In the genomic region with DNA sequence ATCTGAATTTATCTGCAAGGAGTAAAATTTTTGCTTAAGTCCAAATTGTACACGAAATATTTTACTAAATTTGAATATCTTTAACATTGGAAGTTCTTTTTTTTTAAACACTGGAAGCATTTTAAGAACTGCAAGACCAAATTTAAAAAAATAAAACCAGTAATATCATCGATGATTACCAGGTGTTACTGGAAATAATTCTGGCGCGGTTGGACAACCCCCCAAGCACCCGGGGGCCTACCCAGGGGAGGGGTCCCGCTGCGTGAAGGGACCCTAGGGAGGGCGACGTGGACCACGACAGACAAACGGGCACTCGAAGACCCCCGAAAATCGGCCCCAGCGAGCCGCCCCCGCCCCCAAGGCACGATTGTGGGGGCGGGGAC, we compare ENCODE assay signal across 8 cellular contexts. TPM values are rescaled to one million over a fixed set of nuclear protein-coding genes. Genes with fewer than 3 reads are reported as not detected.
DNase-seq lines count a peak whose midpoint lies in the region; ATAC-seq and TF ChIP-seq lines count a peak whose summit lies in the region.

No MANE protein-coding gene starts in this region.

- peak overlapping the region; percentile 34 for H3K27ac Mint-ChIP-seq in activated T-helper 1 cell treated with anti-CD3 and anti-CD28 coated beads, Interleukin-12 subunit alpha, Interleukin-12 subunit beta, Interleukin-2, Interleukin-4 antibody, amounts not matched to agents 30 ng/mL and 10 ng/mL and 1 ng/mL, durations not matched to agents 14 hours and 24 hours and 36 hours
- H3K27ac Mint-ChIP-seq in stimulated activated effector memory CD8-positive, alpha-beta T cell treated with anti-CD3 and anti-CD28 coated beads, Interleukin-12 subunit alpha, Interleukin-12 subunit beta, amount 100 ng/mL, for 72 hours: peak overlapping the region; percentile 95

- peaks cover 16% of the 10 kb centered on the region for H3K36me3 Mint-ChIP-seq in activated T-helper 1 cell treated with anti-CD3 and anti-CD28 coated beads, Interleukin-12 subunit alpha, Interleukin-12 subunit beta, Interleukin-2, Interleukin-4 antibody, amounts not matched to agents 30 ng/mL and 10 ng/mL and 1 ng/mL, durations not matched to agents 14 hours and 24 hours and 36 hours (ENCODE audit: low read depth)
- H3K36me3 Mint-ChIP-seq in stimulated activated effector memory CD8-positive, alpha-beta T cell treated with anti-CD3 and anti-CD28 coated beads, Interleukin-12 subunit alpha, Interleukin-12 subunit beta, amount 100 ng/mL, for 72 hours: peaks cover 50% of the 10 kb centered on the region

- no peak for TF ChIP-seq CTCF in HFF-Myc (IDR thresholded peaks at IDR 0.05; ENCODE audit: low read depth, low read length, missing control alignments)

- H3K4me1 Mint-ChIP-seq in activated T-helper 1 cell treated with anti-CD3 and anti-CD28 coated beads, Interleukin-12 subunit alpha, Interleukin-12 subunit beta, Interleukin-2, Interleukin-4 antibody, amounts not matched to agents 30 ng/mL and 10 ng/mL and 1 ng/mL, durations not matched to agents 14 hours and 24 hours and 36 hours (ENCODE audit: low read depth): peaks cover 18% of the 10 kb centered on the region
- peaks cover 34% of the 10 kb centered on the region for H3K4me1 Mint-ChIP-seq in stimulated activated effector memory CD8-positive, alpha-beta T cell treated with anti-CD3 and anti-CD28 coated beads, Interleukin-12 subunit alpha, Interleukin-12 subunit beta, amount 100 ng/mL, for 72 hours

- peaks cover 5% of the 10 kb centered on the region for H3K27me3 Mint-ChIP-seq in activated T-helper 1 cell treated with anti-CD3 and anti-CD28 coated beads, Interleukin-12 subunit alpha, Interleukin-12 subunit beta, Interleukin-2, Interleukin-4 antibody, amounts not matched to agents 30 ng/mL and 10 ng/mL and 1 ng/mL, durations not matched to agents 14 hours and 24 hours and 36 hours (ENCODE audit: insufficient read depth)

- H3K4me3 Mint-ChIP-seq in activated T-helper 1 cell treated with anti-CD3 and anti-CD28 coated beads, Interleukin-12 subunit alpha, Interleukin-12 subunit beta, Interleukin-2, Interleukin-4 antibody, amounts not matched to agents 30 ng/mL and 10 ng/mL and 1 ng/mL, durations not matched to agents 14 hours and 24 hours and 36 hours: peak overlapping the region; percentile 91
- H3K4me3 Mint-ChIP-seq in stimulated activated effector memory CD8-positive, alpha-beta T cell treated with anti-CD3 and anti-CD28 coated beads, Interleukin-12 subunit alpha, Interleukin-12 subunit beta, amount 100 ng/mL, for 72 hours: peak overlapping the region; percentile 84

- H3K4me3 ChIP-seq in HFF-Myc (replicated peaks; ENCODE audit: low read depth, low read length) (peak overlapping the region; percentile 98), iPS-11a (ENCODE audit: low read depth, low read length) (peak overlapping the region; percentile 55)

- H3K9me3 Mint-ChIP-seq in activated T-helper 1 cell treated with anti-CD3 and anti-CD28 coated beads, Interleukin-12 subunit alpha, Interleukin-12 subunit beta, Interleukin-2, Interleukin-4 antibody, amounts not matched to agents 30 ng/mL and 10 ng/mL and 1 ng/mL, durations not matched to agents 14 hours and 24 hours and 36 hours: no peaks in the 10 kb centered on the region
- no peaks in the 10 kb centered on the region for H3K9me3 Mint-ChIP-seq in stimulated activated effector memory CD8-positive, alpha-beta T cell treated with anti-CD3 and anti-CD28 coated beads, Interleukin-12 subunit alpha, Interleukin-12 subunit beta, amount 100 ng/mL, for 72 hours

- intact Hi-C loops in activated T-helper 1 cell treated with anti-CD3 and anti-CD28 coated beads, Interleukin-12 subunit alpha, Interleukin-12 subunit beta, Interleukin-2, Interleukin-4 antibody, amounts not matched to agents 30 ng/mL and 10 ng/mL and 1 ng/mL, durations not matched to agents 14 hours and 24 hours and 36 hours (cut with micrococcal nuclease): loop anchor here (1.0 to 2.0 kb wide), 4 partner anchors 11 to 118 kb away; a partner anchor contains a TSS

- ATAC-seq in stimulated activated effector memory CD8-positive, alpha-beta T cell treated with anti-CD3 and anti-CD28 coated beads, Interleukin-12 subunit alpha, Interleukin-12 subunit beta, amount 100 ng/mL, for 72 hours: no peak
- no peak for ATAC-seq in activated CD4-positive, CD25-positive, alpha-beta regulatory T cell treated with anti-CD3 and anti-CD28 coated beads, Interleukin-2, amount 50 U/mL, for 24 hours

- DNase-seq in HFF-Myc (ENCODE audit: extremely low read depth, low read depth): no peak
- no peak for DNase-seq in activated T-helper 1 cell treated with anti-CD3 and anti-CD28 coated beads, Interleukin-12 subunit alpha, Interleukin-12 subunit beta, Interleukin-2, Interleukin-4 antibody, amounts not matched to agents 30 ng/mL and 10 ng/mL and 1 ng/mL, durations not matched to agents 14 hours and 24 hours and 36 hours (ENCODE audit: low spot score)
- DNase-seq in stimulated activated effector memory CD8-positive, alpha-beta T cell treated with anti-CD3 and anti-CD28 coated beads, Interleukin-12 subunit alpha, Interleukin-12 subunit beta, amount 100 ng/mL, for 72 hours (ENCODE audit: low spot score in 2 of 2): no peak
- no peak for DNase-seq in NAMALWA (ENCODE audit: low spot score)
- DNase-seq in NCI-H2171 (lab: John Stamatoyannopoulos, UW): no peak
- no peak for DNase-seq in DMS79 (lab: John Stamatoyannopoulos, UW)

RNA-seq across cellular contexts. Expression of a gene that starts 12.6 kb away (rescaled TPM):
- total RNA-seq in activated T-helper 1 cell treated with anti-CD3 and anti-CD28 coated beads, Interleukin-12 subunit alpha, Interleukin-12 subunit beta, Interleukin-2, Interleukin-4 antibody, amounts not matched to agents 30 ng/mL and 10 ng/mL and 1 ng/mL, durations not matched to agents 14 hours and 24 hours and 36 hours: 0.34 TPM in 1 of 2 replicates, not detected in the other

RNA-seq across cellular contexts. Expression of a gene that starts 13.1 kb away (rescaled TPM):
- total RNA-seq in activated T-helper 1 cell treated with anti-CD3 and anti-CD28 coated beads, Interleukin-12 subunit alpha, Interleukin-12 subunit beta, Interleukin-2, Interleukin-4 antibody, amounts not matched to agents 30 ng/mL and 10 ng/mL and 1 ng/mL, durations not matched to agents 14 hours and 24 hours and 36 hours: 0.07 and 0.16 TPM in 2 replicates

RNA-seq across cellular contexts. Expression of a gene that starts 19.7 kb away (rescaled TPM):
- 2.2 and 4.5 TPM in 2 replicates for total RNA-seq in activated T-helper 1 cell treated with anti-CD3 and anti-CD28 coated beads, Interleukin-12 subunit alpha, Interleukin-12 subunit beta, Interleukin-2, Interleukin-4 antibody, amounts not matched to agents 30 ng/mL and 10 ng/mL and 1 ng/mL, durations not matched to agents 14 hours and 24 hours and 36 hours

RNA-seq across cellular contexts. Expression of a gene that starts 32.2 kb away (rescaled TPM):
- total RNA-seq in activated T-helper 1 cell treated with anti-CD3 and anti-CD28 coated beads, Interleukin-12 subunit alpha, Interleukin-12 subunit beta, Interleukin-2, Interleukin-4 antibody, amounts not matched to agents 30 ng/mL and 10 ng/mL and 1 ng/mL, durations not matched to agents 14 hours and 24 hours and 36 hours: 153 and 169 TPM in 2 replicates

RNA-seq across cellular contexts. Expression of a gene that starts 32.7 kb away (rescaled TPM):
- 67.5 and 68.2 TPM in 2 replicates for total RNA-seq in activated T-helper 1 cell treated with anti-CD3 and anti-CD28 coated beads, Interleukin-12 subunit alpha, Interleukin-12 subunit beta, Interleukin-2, Interleukin-4 antibody, amounts not matched to agents 30 ng/mL and 10 ng/mL and 1 ng/mL, durations not matched to agents 14 hours and 24 hours and 36 hours
